In the genomic region with DNA sequence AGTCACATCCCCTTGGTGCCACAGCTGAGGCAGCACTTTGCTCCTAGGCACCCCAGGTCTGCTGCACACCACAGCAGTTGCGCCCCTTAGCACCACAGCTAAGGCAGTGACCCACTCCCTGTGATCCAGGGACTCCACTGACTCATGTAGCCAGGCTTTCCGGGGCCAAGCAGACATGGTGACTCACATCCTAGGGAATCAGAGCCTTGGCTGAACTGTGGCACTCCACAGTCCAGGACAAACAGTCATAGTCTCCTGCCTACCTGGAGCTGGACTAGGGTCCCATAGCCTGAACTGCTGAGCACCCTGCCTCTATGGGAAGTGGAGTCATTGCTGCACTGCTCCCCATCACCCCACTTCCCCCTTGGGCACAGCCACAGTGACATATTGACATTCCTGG, we compare ENCODE assay signal across 8 cellular contexts.
DNase-seq lines count a peak whose midpoint lies in the region; ATAC-seq and TF ChIP-seq lines count a peak whose summit lies in the region.
"Had no signal": no experiment of that assay in that cellular context is flagged by ENCODE, and none has a peak within 500 bp of the region (broad histone marks: within the 10 kb centered on the region; RNA-seq: fewer than 3 reads in every experiment).

No MANE protein-coding gene starts in this region.

- ATAC-seq in HG03442 (IDR thresholded peaks at IDR 0.05; ENCODE audit: unreplicated experiment) = no peak

- DNase-seq in HFF-Myc (ENCODE audit: extremely low read depth, low read depth) = peak; percentile 46
- DNase-seq in T1000 (lab: John Stamatoyannopoulos, UW) = peak; percentile 74
- peak; percentile 80 for DNase-seq in fibroblast of villous mesenchyme (ENCODE audit: low read depth)
- DNase-seq in stromal cell of bone marrow (ENCODE audit: low read depth) = peak; percentile 83
- DNase-seq in activated gamma-delta T cell (lab: John Stamatoyannopoulos, UW) = no peak
- DNase-seq in NK-92 treated with Interleukin-12 subunit alpha and Interleukin-12 subunit beta, amount 100 ng/mL, for 24 hours (lab: John Stamatoyannopoulos, UW) = no peak
- DNase-seq: NCI-H345 had no signal

- no peak for TF ChIP-seq CTCF in HFF-Myc (IDR thresholded peaks at IDR 0.05; ENCODE audit: low read depth, low read length, missing control alignments)
- TF ChIP-seq CTCF in fibroblast of villous mesenchyme (IDR thresholded peaks at IDR 0.05; ENCODE audit: insufficient read depth, low read depth, low read length) = no peak

- H3K4me3 ChIP-seq in HFF-Myc (replicated peaks; ENCODE audit: low read depth, low read length) (no peak overlapping the region), fibroblast of villous mesenchyme (ENCODE audit: low read depth, low read length) (no peak overlapping the region)

Comparison
In these comparisons a context has a peak if more than half of its experiments do, and no peak if none do; other contexts are left out.
1. DNase-seq: peak in HFF-Myc (single experiment), T1000 (single experiment), fibroblast of villous mesenchyme (single experiment) and stromal cell of bone marrow (single experiment); none in activated gamma-delta T cell (single experiment) and NK-92 treated with Interleukin-12 subunit alpha and Interleukin-12 subunit beta, amount 100 ng/mL, for 24 hours (single experiment).